1 cellular context compared by ENCODE assay signal in genomic region chr1:31417148-31417547, GRCh38.
TF ChIP-seq lines count a peak whose summit lies in the region.

No MANE protein-coding gene starts in this region.

TF ChIP-seq in HepG2, 621 proteins besides CTCF, POLR2A, EP300 and RAD21 (continued from another document and continues in another):
- no peak for TF ChIP-seq PRDM4 (CRISPR knock-in tag; IDR thresholded peaks at IDR 0.05; ENCODE audit: borderline replicate concordance)
- no peak for TF ChIP-seq CBX2 (IDR thresholded peaks at IDR 0.05; ENCODE audit: low read depth, low read length)
- TF ChIP-seq CBX2 (CRISPR knock-in tag; IDR thresholded peaks at IDR 0.05; ENCODE audit: low read depth), result no peak
- no peak for TF ChIP-seq RNF219 (CRISPR knock-in tag; IDR thresholded peaks at IDR 0.05)
- TF ChIP-seq ZNF138 (CRISPR knock-in tag; IDR thresholded peaks at IDR 0.05; ENCODE audit: low read depth), result no peak
- TF ChIP-seq IKZF4 (CRISPR knock-in tag; IDR thresholded peaks at IDR 0.05; ENCODE audit: borderline replicate concordance, low read depth, not compliant biosample characterization), result no peak
- peak; percentile 79 for TF ChIP-seq FOXA3 (CRISPR knock-in tag; IDR thresholded peaks at IDR 0.05)
- TF ChIP-seq SOX6 (IDR thresholded peaks at IDR 0.05), result no peak
- TF ChIP-seq SOX6 (CRISPR knock-in tag; IDR thresholded peaks at IDR 0.05), result peak; percentile 83
- TF ChIP-seq GFI1 (CRISPR knock-in tag; IDR thresholded peaks at IDR 0.05; ENCODE audit: borderline replicate concordance), result peak; percentile 73
- TF ChIP-seq ZNF124 (CRISPR knock-in tag; IDR thresholded peaks at IDR 0.05), result peak; percentile 36; the same call in 1 of the 2 replicates
- no peak for TF ChIP-seq RBAK (CRISPR knock-in tag; IDR thresholded peaks at IDR 0.05)
- no peak for TF ChIP-seq ZBTB21 (CRISPR knock-in tag; IDR thresholded peaks at IDR 0.05)
- no peak for TF ChIP-seq SMYD3 (CRISPR knock-in tag; IDR thresholded peaks at IDR 0.05)
- no peak for TF ChIP-seq ZBTB20 (CRISPR knock-in tag; IDR thresholded peaks at IDR 0.05; ENCODE audit: borderline replicate concordance, low read depth)
- no peak for TF ChIP-seq AFF4 (CRISPR knock-in tag; IDR thresholded peaks at IDR 0.05)
- TF ChIP-seq EZH2 (conservative IDR thresholded peaks at IDR 0.05; ENCODE audit: low read depth, low read length), result no peak
- 0 out of 2 replicates have a peak, but pooled peaks have one; percentile 33 for TF ChIP-seq CCDC6 (CRISPR knock-in tag; IDR thresholded peaks at IDR 0.05)
- peak; percentile 90 for TF ChIP-seq IRF2 (CRISPR knock-in tag; IDR thresholded peaks at IDR 0.05)
- TF ChIP-seq GTF3A (CRISPR knock-in tag; conservative IDR thresholded peaks at IDR 0.05), result no peak
- peak; percentile 87; the same call in 1 of the 2 replicates for TF ChIP-seq ETV5 (CRISPR knock-in tag; IDR thresholded peaks at IDR 0.05; ENCODE audit: borderline replicate concordance)
- no peak for TF ChIP-seq SMAD9 (CRISPR knock-in tag; IDR thresholded peaks at IDR 0.05)
- no peak for TF ChIP-seq ZKSCAN5 (CRISPR knock-in tag; IDR thresholded peaks at IDR 0.05)
- no peak for TF ChIP-seq SRSF4 (IDR thresholded peaks at IDR 0.05; ENCODE audit: low read depth, low read length, poor library complexity, severe bottlenecking)
- no peak for TF ChIP-seq PHF8 (CRISPR knock-in tag; IDR thresholded peaks at IDR 0.05)
- TF ChIP-seq TSC22D2 (CRISPR knock-in tag; IDR thresholded peaks at IDR 0.05; ENCODE audit: borderline replicate concordance), result no peak
- no peak for TF ChIP-seq ADNP (CRISPR knock-in tag; IDR thresholded peaks at IDR 0.05)
- no peak for TF ChIP-seq SCMH1 (CRISPR knock-in tag; IDR thresholded peaks at IDR 0.05; ENCODE audit: borderline replicate concordance)
- no peak for TF ChIP-seq ZFP82 (CRISPR knock-in tag; IDR thresholded peaks at IDR 0.05; ENCODE audit: borderline replicate concordance)
- TF ChIP-seq HMGXB3 (CRISPR knock-in tag; IDR thresholded peaks at IDR 0.05; ENCODE audit: borderline replicate concordance), result peak; percentile 36; the same call in 1 of the 2 replicates
- no peak for TF ChIP-seq TAF15 (IDR thresholded peaks at IDR 0.05; ENCODE audit: low read depth, low read length, poor library complexity, severe bottlenecking)
- peak; percentile 55; the same call in 1 of the 2 replicates for TF ChIP-seq ZNF503 (CRISPR knock-in tag; IDR thresholded peaks at IDR 0.05)
- peak; percentile 94 for TF ChIP-seq MIER3 (CRISPR knock-in tag; IDR thresholded peaks at IDR 0.05; ENCODE audit: borderline replicate concordance)
- TF ChIP-seq ZHX2 (IDR thresholded peaks at IDR 0.05; ENCODE audit: low read depth), result peak; percentile 68; the same call in 1 of the 2 replicates
- no peak for TF ChIP-seq ZHX2 (CRISPR knock-in tag; IDR thresholded peaks at IDR 0.05; ENCODE audit: borderline replicate concordance)
- TF ChIP-seq ZNF430 (CRISPR knock-in tag; IDR thresholded peaks at IDR 0.05), result no peak
- peak; percentile 89 for TF ChIP-seq SOX5 (CRISPR knock-in tag; IDR thresholded peaks at IDR 0.05; ENCODE audit: borderline replicate concordance)
- peak; percentile 93 for TF ChIP-seq ZNF614 (CRISPR knock-in tag; IDR thresholded peaks at IDR 0.05; ENCODE audit: borderline replicate concordance)
